ENCODE assay signal across 11 cellular contexts in the genomic region with DNA sequence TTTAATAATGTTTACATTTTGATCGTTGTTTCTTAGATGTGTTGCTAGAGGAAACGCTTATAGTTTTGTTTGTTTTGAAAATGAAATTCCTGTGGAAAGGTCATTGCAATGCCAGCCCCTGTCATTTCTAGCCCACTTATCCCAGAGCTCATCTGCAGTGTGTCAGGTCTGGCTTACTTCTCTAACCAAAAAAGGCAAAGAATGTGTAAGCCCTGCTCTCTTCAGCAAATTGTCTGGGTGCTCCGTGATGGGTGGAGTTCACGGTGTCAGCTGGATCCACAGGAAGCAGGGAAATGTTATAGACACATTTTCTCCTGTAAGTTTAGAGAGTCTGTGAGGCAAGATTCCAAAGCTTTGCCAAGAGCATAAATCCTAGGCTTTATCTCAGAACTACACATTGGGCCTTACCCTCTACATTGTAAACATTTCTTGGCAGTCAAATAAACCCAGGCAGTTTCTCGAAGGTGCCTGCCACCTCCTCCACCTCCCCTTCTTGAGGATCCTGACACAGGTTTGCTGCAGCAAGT. TPM values are rescaled to one million over a fixed set of nuclear protein-coding genes. Genes with fewer than 3 reads are reported as not detected.
DNase-seq lines count a peak whose midpoint lies in the region; TF ChIP-seq lines count a peak whose summit lies in the region.
"Had no signal": no experiment of that assay in that cellular context is flagged by ENCODE, and none has a peak within 500 bp of the region (broad histone marks: within the 10 kb centered on the region; RNA-seq: fewer than 3 reads in every experiment).

No MANE protein-coding gene starts in this region.

- H3K4me3 ChIP-seq in SK-N-SH (ENCODE audit: low read depth in 2 of 2, low read length in 1 of 2), result no peak overlapping the region
- no peak overlapping the region for H3K4me3 ChIP-seq in foreskin fibroblast (ENCODE audit: low read depth in 1 of 2, low read length in 2 of 2)
- no peak overlapping the region for H3K4me3 ChIP-seq in neural progenitor cell

- H3K4me3 Mint-ChIP-seq in neural progenitor cell, result no peak overlapping the region
- no peak overlapping the region for H3K4me3 Mint-ChIP-seq in activated naive CD8-positive, alpha-beta T cell treated with anti-CD3 and anti-CD28 coated beads for 36 hours

- no peak overlapping the region for H2AFZ ChIP-seq in SK-N-SH (ENCODE audit: low read depth)
- no peak overlapping the region for H2AFZ ChIP-seq in neural progenitor cell (replicated peaks)

- DNase-seq in AG20443 (ENCODE audit: low spot score) (peak; percentile 21), SK-N-SH (no peak), foreskin fibroblast (peak; percentile 29 to 55), neural progenitor cell (ENCODE audit: low spot score) (no peak), NCI-H2029 (lab: John Stamatoyannopoulos, UW) (no peak), NCI-H524 (lab: John Stamatoyannopoulos, UW) (no peak), retina (no peak)
- no peak for DNase-seq in activated naive CD8-positive, alpha-beta T cell treated with anti-CD3 and anti-CD28 coated beads for 36 hours
- DNase-seq: NCI-H1930; SHP77; stimulated activated CD4-positive, alpha-beta T cell treated with anti-CD3 and anti-CD28 coated beads, Interleukin-4, amount 100 ng/mL, for 24 hours had no signal

- CTCF ChIA-PET in SK-N-SH (lab: Yijun Ruan, JAX), result interaction anchor here (0.7 to 12.9 kb wide), 5 partner anchors 8 to 27 kb away, joined by 3 to 118 read pairs (median 4); no protein-coding TSS in a partner anchor

- H3K36me3 ChIP-seq in SK-N-SH (replicated peaks in 1 of 2; ENCODE audit: control insufficient read depth in 1 of 2, insufficient read depth in 2 of 2, low read length in 1 of 2) (peaks cover 22 to 64% of the 10 kb centered on the region in 2 experiments), neural progenitor cell (no peaks in the 10 kb centered on the region)

- H3K9me3 Mint-ChIP-seq in neural progenitor cell, result peaks cover 16% of the 10 kb centered on the region
- peaks cover under 1% of the 10 kb centered on the region for H3K9me3 Mint-ChIP-seq in activated naive CD8-positive, alpha-beta T cell treated with anti-CD3 and anti-CD28 coated beads for 36 hours

- H3K27ac Mint-ChIP-seq in neural progenitor cell, result peak overlapping the region; percentile 3
- H3K27ac Mint-ChIP-seq in activated naive CD8-positive, alpha-beta T cell treated with anti-CD3 and anti-CD28 coated beads for 36 hours, result no peak overlapping the region

- POLR2A ChIA-PET in SK-N-SH (lab: Yijun Ruan, JAX), result no interaction called here

- H3K4me1 ChIP-seq in SK-N-SH (ENCODE audit: control insufficient read depth in 1 of 2, insufficient read depth in 2 of 2, low read depth in 1 of 2, low read length in 1 of 2) (peaks cover 10 to 13% of the 10 kb centered on the region in 2 experiments; a peak in 2 of 4 replicates), neural progenitor cell (peaks cover 6% of the 10 kb centered on the region)

- H3K9ac ChIP-seq in SK-N-SH, result no peak overlapping the region; the same call in 1 of the 2 replicates
- H3K9ac ChIP-seq in neural progenitor cell, result no peak overlapping the region

- 48% methylated on average over 4 of the region's 5 CpGs for WGBS in SK-N-SH (ENCODE audit: low lambda C conversion rate)

- no peak for TF ChIP-seq EP300 in SK-N-SH (IDR thresholded peaks at IDR 0.05; ENCODE audit: borderline replicate concordance in 1 of 2, low read depth in 1 of 2, low read length in 1 of 2)

- H3K9me3 ChIP-seq in SK-N-SH (no peaks in the 10 kb centered on the region), neural progenitor cell (ENCODE audit: low read depth) (no peaks in the 10 kb centered on the region)

- H3K4me2 ChIP-seq in SK-N-SH, result peak overlapping the region; percentile 35; the same call in 1 of the 2 replicates
- no peak overlapping the region for H3K4me2 ChIP-seq in neural progenitor cell

- H4K20me1 ChIP-seq in SK-N-SH (ENCODE audit: insufficient read depth), result no peaks in the 10 kb centered on the region
- no peaks in the 10 kb centered on the region for H4K20me1 ChIP-seq in neural progenitor cell (ENCODE audit: low read depth)

- no peaks in the 10 kb centered on the region for H3K27me3 ChIP-seq in SK-N-SH (ENCODE audit: insufficient read depth)
- H3K27me3 ChIP-seq in neural progenitor cell, result no peaks in the 10 kb centered on the region

- TF ChIP-seq RAD21 in SK-N-SH (IDR thresholded peaks at IDR 0.05; ENCODE audit: low read length), result no peak

- H3F3A ChIP-seq in SK-N-SH (replicated peaks; ENCODE audit: insufficient read depth), result peaks cover 8% of the 10 kb centered on the region
- no peaks in the 10 kb centered on the region for H3F3A ChIP-seq in neural progenitor cell (ENCODE audit: low read depth)

- peaks cover 33% of the 10 kb centered on the region for H3K79me2 ChIP-seq in SK-N-SH (ENCODE audit: insufficient read depth)
- peaks cover 44% of the 10 kb centered on the region for H3K79me2 ChIP-seq in neural progenitor cell (ENCODE audit: low read depth)

- peaks cover 54% of the 10 kb centered on the region for H3K36me3 Mint-ChIP-seq in neural progenitor cell
- peaks cover 31% of the 10 kb centered on the region for H3K36me3 Mint-ChIP-seq in activated naive CD8-positive, alpha-beta T cell treated with anti-CD3 and anti-CD28 coated beads for 36 hours

- H3K27me3 Mint-ChIP-seq in neural progenitor cell (ENCODE audit: insufficient read depth, low read depth), result peaks cover 6% of the 10 kb centered on the region
- H3K27me3 Mint-ChIP-seq in activated naive CD8-positive, alpha-beta T cell treated with anti-CD3 and anti-CD28 coated beads for 36 hours, result no peaks in the 10 kb centered on the region

- H3K9me2 ChIP-seq in SK-N-SH, result no peaks in the 10 kb centered on the region

- no peaks in the 10 kb centered on the region for H3K4me1 Mint-ChIP-seq in neural progenitor cell
- H3K4me1 Mint-ChIP-seq in activated naive CD8-positive, alpha-beta T cell treated with anti-CD3 and anti-CD28 coated beads for 36 hours, result no peaks in the 10 kb centered on the region

- TF ChIP-seq CTCF in SK-N-SH (IDR thresholded peaks at IDR 0.05) (no peak), foreskin fibroblast (IDR thresholded peaks at IDR 0.05; ENCODE audit: low read depth, low read length) (no peak), neural progenitor cell (IDR thresholded peaks at IDR 0.05) (no peak)

- H3K27ac ChIP-seq in SK-N-SH (ENCODE audit: low read depth in 2 of 2, low read length in 1 of 2) (peak overlapping the region; percentile 63 to 72), neural progenitor cell (no peak overlapping the region)

TF ChIP-seq in SK-N-SH, 30 proteins besides CTCF, POLR2A, EP300 and RAD21:
- TF ChIP-seq FOXJ3 (CRISPR knock-in tag; IDR thresholded peaks at IDR 0.05), result no peak
- TF ChIP-seq, protein P1, sequence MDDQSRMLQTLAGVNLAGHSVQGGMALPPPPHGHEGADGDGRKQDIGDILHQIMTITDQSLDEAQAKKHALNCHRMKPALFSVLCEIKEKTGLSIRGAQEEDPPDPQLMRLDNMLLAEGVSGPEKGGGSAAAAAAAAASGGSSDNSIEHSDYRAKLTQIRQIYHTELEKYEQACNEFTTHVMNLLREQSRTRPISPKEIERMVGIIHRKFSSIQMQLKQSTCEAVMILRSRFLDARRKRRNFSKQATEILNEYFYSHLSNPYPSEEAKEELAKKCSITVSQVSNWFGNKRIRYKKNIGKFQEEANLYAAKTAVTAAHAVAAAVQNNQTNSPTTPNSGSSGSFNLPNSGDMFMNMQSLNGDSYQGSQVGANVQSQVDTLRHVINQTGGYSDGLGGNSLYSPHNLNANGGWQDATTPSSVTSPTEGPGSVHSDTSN (IDR thresholded peaks at IDR 0.05), result peak; percentile 21; the same call in 1 of the 2 replicates
- TF ChIP-seq, protein P2, sequence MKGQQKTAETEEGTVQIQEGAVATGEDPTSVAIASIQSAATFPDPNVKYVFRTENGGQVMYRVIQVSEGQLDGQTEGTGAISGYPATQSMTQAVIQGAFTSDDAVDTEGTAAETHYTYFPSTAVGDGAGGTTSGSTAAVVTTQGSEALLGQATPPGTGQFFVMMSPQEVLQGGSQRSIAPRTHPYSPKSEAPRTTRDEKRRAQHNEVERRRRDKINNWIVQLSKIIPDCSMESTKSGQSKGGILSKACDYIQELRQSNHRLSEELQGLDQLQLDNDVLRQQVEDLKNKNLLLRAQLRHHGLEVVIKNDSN (IDR thresholded peaks at IDR 0.05; ENCODE audit: borderline replicate concordance, low read depth), result no peak
- 0 out of 2 replicates have a peak, but pooled peaks have one; percentile 2 for TF ChIP-seq TCF12 (IDR thresholded peaks at IDR 0.05)
TF ChIP-seq in SK-N-SH: peak in this region for 2.

RNA-seq across cellular contexts. Expression of a gene that starts 50.9 kb away (rescaled TPM):
- polyA plus RNA-seq in SK-N-SH (2012; rRNA removed), result 11.8 and 13.3 TPM in 2 replicates
- 12.9 and 14.0 TPM in 2 replicates for polyA plus RNA-seq in SK-N-SH (2012; cell fraction: cytosol; rRNA removed)
- polyA plus RNA-seq in SK-N-SH (2012; cell fraction: nucleus; rRNA removed), result 17.2 and 23.2 TPM in 2 replicates
- total RNA-seq in neural progenitor cell (ENCODE audit: low replicate concordance), result 21.6 and 37.7 TPM in 2 replicates
- total RNA-seq in activated naive CD8-positive, alpha-beta T cell treated with anti-CD3 and anti-CD28 coated beads for 36 hours, result 10 to 100 TPM; 37.6 to 42.7 TPM

RNA-seq across cellular contexts. Expression of a gene that starts 51.2 kb away (rescaled TPM):
- 14.7 and 15.6 TPM in 2 replicates for polyA plus RNA-seq in SK-N-SH (2012; rRNA removed)
- polyA plus RNA-seq in SK-N-SH (2012; cell fraction: cytosol; rRNA removed), result 10.3 and 12.2 TPM in 2 replicates
- 14.8 and 19.5 TPM in 2 replicates for polyA plus RNA-seq in SK-N-SH (2012; cell fraction: nucleus; rRNA removed)
- total RNA-seq in neural progenitor cell (ENCODE audit: low replicate concordance), result 52.1 and 55.9 TPM in 2 replicates
- total RNA-seq in activated naive CD8-positive, alpha-beta T cell treated with anti-CD3 and anti-CD28 coated beads for 36 hours, result 10 to 100 TPM; 38.1 to 40.7 TPM

Comparison
In these comparisons a context has a peak if more than half of its experiments do, and no peak if none do; other contexts are left out.
1. DNase-seq: peak in AG20443 (single experiment) and foreskin fibroblast (2 of 2); none in SK-N-SH (single experiment), neural progenitor cell (single experiment), NCI-H2029 (single experiment), activated naive CD8-positive, alpha-beta T cell treated with anti-CD3 and anti-CD28 coated beads for 36 hours (single experiment), NCI-H524 (0 of 2) and retina (single experiment).